Comparison of ENCODE assay signal across 16 cellular contexts in the genomic region with DNA sequence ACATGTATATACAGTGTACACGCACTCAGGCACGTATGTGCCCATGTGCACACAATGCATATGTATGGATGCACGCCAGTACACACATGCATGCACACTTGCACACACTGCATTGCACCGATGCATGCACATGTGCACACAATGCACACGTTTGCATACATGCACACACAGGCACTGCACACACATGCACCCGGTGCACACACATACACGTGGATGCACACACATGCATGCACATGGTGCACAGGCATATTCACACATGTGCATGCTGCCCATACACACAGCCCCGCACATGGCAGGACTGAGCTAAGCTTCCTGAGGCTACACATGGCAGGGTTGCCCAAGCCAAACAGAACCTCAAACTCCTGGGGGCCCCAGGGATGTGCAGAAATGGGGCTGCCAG. TPM values are rescaled to one million over a fixed set of nuclear protein-coding genes. Genes with fewer than 3 reads are reported as not detected.
"Had no signal": no experiment of that assay in that cellular context is flagged by ENCODE, and none has a peak within 500 bp of the region (broad histone marks: within the 10 kb centered on the region; RNA-seq: fewer than 3 reads in every experiment).

No MANE protein-coding gene starts in this region.

- H3K4me1 ChIP-seq: parathyroid adenoma, thyroid gland had no signal

- H2AFZ ChIP-seq: parathyroid adenoma had no signal

- H3K4me3 Mint-ChIP-seq: activated CD4-positive, alpha-beta T cell treated with anti-CD3 and anti-CD28 coated beads, Interleukin-2, amount 10 ng/mL, durations not matched to agents 7 days and 5 days; activated naive CD4-positive, alpha-beta T cell treated with anti-CD3 and anti-CD28 coated beads for 36 hours; activated T-cell treated with anti-CD3 and anti-CD28 coated beads, Interleukin-2, amount 50 U/mL, for 4 hours; memory B cell had no signal

- H3K4me3 ChIP-seq: esophagus squamous epithelium, thyroid gland had no signal

- H3K79me2 ChIP-seq: parathyroid adenoma had no signal

- H3K36me3 Mint-ChIP-seq: memory B cell had no signal

- H3K27me3 ChIP-seq: thyroid gland had no signal

- DNase-seq: activated CD4-positive, alpha-beta T cell treated with anti-CD3 and anti-CD28 coated beads, Interleukin-2, amount 10 ng/mL, durations not matched to agents 7 days and 5 days; activated CD8-positive, alpha-beta memory T cell treated with anti-CD3 and anti-CD28 coated beads, Interleukin-2, amount 50 U/mL, for 4 hours; activated naive CD4-positive, alpha-beta T cell treated with anti-CD3 and anti-CD28 coated beads for 36 hours; activated T-cell treated with anti-CD3 and anti-CD28 coated beads, Interleukin-2, amount 50 U/mL, for 4 hours; effector CD4-positive, alpha-beta T cell; esophagus squamous epithelium; stimulated activated CD4-positive, alpha-beta T cell treated with anti-CD3 and anti-CD28 coated beads, Interleukin-12 subunit alpha, Interleukin-12 subunit beta, amount 100 ng/mL, for 4 hours; stimulated activated CD4-positive, alpha-beta T cell treated with anti-CD3 and anti-CD28 coated beads, Interleukin-1b, Interleukin-23, amount 100 ng/mL, for 48 hours; stimulated activated CD8-positive, alpha-beta memory T cell treated with anti-CD3 and anti-CD28 coated beads, Interleukin-4, amount 100 ng/mL, for 48 hours; stimulated activated naive CD4-positive, alpha-beta T cell; thyroid gland had no signal

- H3K27me3 Mint-ChIP-seq: activated CD4-positive, alpha-beta T cell treated with anti-CD3 and anti-CD28 coated beads, Interleukin-2, amount 10 ng/mL, durations not matched to agents 7 days and 5 days had no signal

- H3K9me3 ChIP-seq: esophagus squamous epithelium, thyroid gland had no signal

- H3K4me1 Mint-ChIP-seq: activated CD4-positive, alpha-beta T cell treated with anti-CD3 and anti-CD28 coated beads, Interleukin-2, amount 10 ng/mL, durations not matched to agents 7 days and 5 days had no signal

- H3K9me3 Mint-ChIP-seq: activated CD4-positive, alpha-beta T cell treated with anti-CD3 and anti-CD28 coated beads, Interleukin-2, amount 10 ng/mL, durations not matched to agents 7 days and 5 days; activated naive CD4-positive, alpha-beta T cell treated with anti-CD3 and anti-CD28 coated beads for 36 hours; activated T-cell treated with anti-CD3 and anti-CD28 coated beads, Interleukin-2, amount 50 U/mL, for 4 hours; memory B cell had no signal

- H3K27ac ChIP-seq: parathyroid adenoma, thyroid gland had no signal

- H3K27ac Mint-ChIP-seq: activated CD4-positive, alpha-beta T cell treated with anti-CD3 and anti-CD28 coated beads, Interleukin-2, amount 10 ng/mL, durations not matched to agents 7 days and 5 days; activated naive CD4-positive, alpha-beta T cell treated with anti-CD3 and anti-CD28 coated beads for 36 hours; memory B cell had no signal

- ATAC-seq: activated CD4-positive, CD25-positive, alpha-beta regulatory T cell treated with anti-CD3 and anti-CD28 coated beads, Interleukin-2, amount 50 U/mL, for 24 hours; activated T-cell treated with anti-CD3 and anti-CD28 coated beads, Interleukin-2, amount 50 U/mL, for 4 hours had no signal

RNA-seq across cellular contexts. Expression of gene ARHGEF16, which starts 19.6 kb away (rescaled TPM):
- total RNA-seq: activated CD4-positive, alpha-beta T cell treated with anti-CD3 and anti-CD28 coated beads, Interleukin-2, amount 10 ng/mL, durations not matched to agents 7 days and 5 days; mononuclear cell; T-helper 1 cell treated with Interleukin-12 subunit alpha and Interleukin-12 subunit beta and Interleukin-4 antibody, amounts not matched to agents 30 ng/mL and 1 ng/mL, for 36 hours had no signal
